18 cellular contexts compared by ENCODE assay signal in genomic region chr3:12343091-12343494, GRCh38. TPM values are rescaled to one million over a fixed set of nuclear protein-coding genes. Genes with fewer than 3 reads are reported as not detected.
"Had no signal": no experiment of that assay in that cellular context is flagged by ENCODE, and none has a peak within 500 bp of the region (broad histone marks: within the 10 kb centered on the region; RNA-seq: fewer than 3 reads in every experiment).

No MANE protein-coding gene starts in this region.

- H3K4me3 ChIP-seq: heart right ventricle, neural progenitor cell, ovary, upper lobe of right lung had no signal

- ATAC-seq: activated CD8-positive, alpha-beta T cell treated with anti-CD3 and anti-CD28 coated beads, Interleukin-2, amount 10 ng/mL, durations not matched to agents 7 days and 5 days; activated naive CD8-positive, alpha-beta T cell treated with anti-CD3 and anti-CD28 coated beads, Interleukin-2, amount 50 U/mL, for 24 hours; esophagus mucosa; foreskin keratinocyte; heart right ventricle; stimulated activated naive CD8-positive, alpha-beta T cell treated with anti-CD3 and anti-CD28 coated beads, Interleukin-15, Interleukin-2, amounts not matched to agents 100 U/mL and 50 U/mL, for 24 hours; upper lobe of right lung had no signal

- DNase-seq: activated CD4-positive, alpha-beta T cell treated with anti-CD3 and anti-CD28 coated beads for 4 hours; activated CD8-positive, alpha-beta T cell treated with anti-CD3 and anti-CD28 coated beads, Interleukin-2, amount 10 ng/mL, durations not matched to agents 7 days and 5 days; activated naive CD4-positive, alpha-beta T cell; activated naive CD8-positive, alpha-beta T cell treated with anti-CD3 and anti-CD28 coated beads, Interleukin-2, amount 50 U/mL, for 24 hours; central memory CD4-positive, alpha-beta T cell; dermis blood vessel endothelial cell; foreskin keratinocyte; heart right ventricle; kidney; ovary; stimulated activated CD4-positive, alpha-beta T cell treated with anti-CD3 and anti-CD28 coated beads, Interleukin-4, amount 100 ng/mL, for 1 hour; stimulated activated CD8-positive, alpha-beta memory T cell treated with anti-CD3 and anti-CD28 coated beads, Interleukin-4, amount 100 ng/mL, for 48 hours; stimulated activated naive CD8-positive, alpha-beta T cell treated with anti-CD3 and anti-CD28 coated beads, Interleukin-15, Interleukin-2, amounts not matched to agents 100 U/mL and 50 U/mL, for 24 hours; T-helper 1 cell; upper lobe of right lung had no signal

- FAIRE-seq: astrocyte had no signal

RNA-seq across cellular contexts. Expression of gene PPARG, which starts 54.2 kb away (rescaled TPM):
- total RNA-seq: activated CD8-positive, alpha-beta T cell treated with anti-CD3 and anti-CD28 coated beads, Interleukin-2, amount 10 ng/mL, durations not matched to agents 7 days and 5 days had no signal
